In the genomic region with DNA sequence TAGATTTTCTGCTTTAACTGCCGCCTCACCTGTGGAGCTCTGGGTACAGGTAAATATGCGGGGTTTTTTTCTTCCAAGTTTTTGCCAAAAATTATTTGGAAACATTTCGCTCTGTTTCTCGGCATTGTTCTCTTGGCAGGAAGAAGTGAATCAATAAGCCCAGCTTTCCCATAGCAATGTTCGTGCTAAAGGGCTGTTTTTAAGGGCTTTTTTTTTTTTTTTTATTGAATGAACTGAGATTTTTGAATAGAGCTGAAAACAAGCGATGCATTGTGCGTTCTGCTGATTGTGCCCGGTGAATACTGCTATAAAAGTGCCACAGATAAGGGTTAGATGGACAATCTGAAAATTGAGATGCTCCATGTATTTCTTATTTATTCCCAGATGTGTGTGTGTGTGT, we compare ENCODE assay signal across 1 cellular context.
TF ChIP-seq lines count a peak whose summit lies in the region.

No MANE protein-coding gene starts in this region.

TF ChIP-seq in H1, 55 proteins besides CTCF, POLR2A, EP300 and RAD21:
- TF ChIP-seq, protein P1, sequence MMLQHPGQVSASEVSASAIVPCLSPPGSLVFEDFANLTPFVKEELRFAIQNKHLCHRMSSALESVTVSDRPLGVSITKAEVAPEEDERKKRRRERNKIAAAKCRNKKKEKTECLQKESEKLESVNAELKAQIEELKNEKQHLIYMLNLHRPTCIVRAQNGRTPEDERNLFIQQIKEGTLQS (IDR thresholded peaks at IDR 0.05; ENCODE audit: insufficient read depth, low read depth, low read length) = no peak
- no peak for TF ChIP-seq GTF2F1 (IDR thresholded peaks at IDR 0.05; ENCODE audit: borderline replicate concordance, low read depth, low read length)
- TF ChIP-seq POLR2AphosphoS5 (IDR thresholded peaks at IDR 0.05; ENCODE audit: low read depth, low read length) = no peak
- TF ChIP-seq SP1 (IDR thresholded peaks at IDR 0.05; ENCODE audit: low read depth, low read length) = no peak
- TF ChIP-seq RBBP5 (IDR thresholded peaks at IDR 0.05; ENCODE audit: borderline replicate concordance, low read depth, low read length) = no peak
